In genomic region chr10:132220061-132220460, GRCh38 we compare ENCODE assay signal across 34 cellular contexts.
"Had no signal": no experiment of that assay in that cellular context is flagged by ENCODE, and none has a peak within 500 bp of the region (broad histone marks: within the 10 kb centered on the region; RNA-seq: fewer than 3 reads in every experiment).

No MANE protein-coding gene starts in this region.

- H3K4me1 ChIP-seq: adrenal gland, breast epithelium had no signal

- ATAC-seq: activated CD8-positive, alpha-beta T cell treated with anti-CD3 and anti-CD28 coated beads for 36 hours; activated naive CD4-positive, alpha-beta T cell treated with anti-CD3 and anti-CD28 coated beads, Interleukin-2, amount 50 U/mL, for 72 hours; activated T-cell treated with anti-CD3 and anti-CD28 coated beads, Interleukin-2, amount 50 U/mL, for 4 hours; activated T-cell treated with anti-CD3 and anti-CD28 coated beads, Interleukin-2, amount 50 U/mL, for 72 hours; activated T-helper 17 cell treated with anti-CD3 and anti-CD28 coated beads, Interleukin-2, amount 50 U/mL, for 72 hours; body of pancreas had no signal

- H3K36me3 ChIP-seq: adrenal gland, brain microvascular endothelial cell, breast epithelium had no signal

- H3K27me3 ChIP-seq: adrenal gland, body of pancreas, brain microvascular endothelial cell, breast epithelium had no signal

- FAIRE-seq: astrocyte, TTC549 had no signal

- DNase-seq: activated B cell treated with CpG ODN at 0.5 μM for 24 hours; activated CD4-positive, alpha-beta memory T cell treated with anti-CD3 and anti-CD28 coated beads for 36 hours; activated CD4-positive, alpha-beta T cell treated with anti-CD3 and anti-CD28 coated beads for 4 hours; activated CD4-positive, alpha-beta T cell treated with anti-CD3 and anti-CD28 coated beads, Interleukin-2, amount 10 ng/mL, durations not matched to agents 24 days and 14 days; activated CD4-positive, alpha-beta T cell treated with anti-CD3 and anti-CD28 coated beads, Interleukin-2, amount 50 U/mL, for 1 hour; activated CD4-positive, alpha-beta T cell treated with anti-CD3 and anti-CD28 coated beads, Interleukin-2, amount 50 U/mL, for 4 hours; activated CD4-positive, CD25-positive, alpha-beta regulatory T cell treated with anti-CD3 and anti-CD28 coated beads, Interleukin-2, amount 50 U/mL, for 72 hours; activated CD8-positive, alpha-beta memory T cell treated with anti-CD3 and anti-CD28 coated beads, Interleukin-2, amount 50 U/mL, for 4 hours; activated CD8-positive, alpha-beta T cell treated with anti-CD3 and anti-CD28 coated beads for 36 hours; activated effector memory CD4-positive, alpha-beta T cell treated with anti-CD3 and anti-CD28 coated beads, Interleukin-2, amount 50 U/mL, for 16 hours; activated gamma-delta T cell treated with Interleukin-2 at 50 U/mL for 16 hours; activated naive CD4-positive, alpha-beta T cell; activated naive CD4-positive, alpha-beta T cell treated with anti-CD3 and anti-CD28 coated beads for 36 hours; activated naive CD4-positive, alpha-beta T cell treated with anti-CD3 and anti-CD28 coated beads, Interleukin-2, amount 50 U/mL, for 16 hours; activated naive CD8-positive, alpha-beta T cell treated with anti-CD3 and anti-CD28 coated beads for 36 hours; activated T-cell treated with anti-CD3 and anti-CD28 coated beads for 4 hours; activated T-cell treated with anti-CD3 and anti-CD28 coated beads, Interleukin-2, amount 50 U/mL, for 1 hour; activated T-cell treated with anti-CD3 and anti-CD28 coated beads, Interleukin-2, amount 50 U/mL, for 4 hours; activated T-cell treated with anti-CD3 and anti-CD28 coated beads, Interleukin-2, amount 50 U/mL, for 72 hours; adrenal gland; amniotic stem cell; aorta; body of pancreas; brain microvascular endothelial cell; central memory CD4-positive, alpha-beta T cell; T-helper 1 cell; T-helper 2 cell; T-helper 9 cell had no signal

- H3K27ac ChIP-seq: adrenal gland, body of pancreas, brain microvascular endothelial cell, breast epithelium, VCaP had no signal

- H3K4me3 ChIP-seq: adrenal gland, body of pancreas, breast epithelium had no signal
